Comparison of ENCODE assay signal across 8 cellular contexts in genomic region chr6:52815167-52816092, GRCh38. TPM values are rescaled to one million over a fixed set of nuclear protein-coding genes. Genes with fewer than 3 reads are reported as not detected.
DNase-seq lines count a peak whose midpoint lies in the region; ATAC-seq and TF ChIP-seq lines count a peak whose summit lies in the region.

No MANE protein-coding gene starts in this region.

- no peak overlapping the region for H3K27ac Mint-ChIP-seq in activated CD8-positive, alpha-beta memory T cell treated with anti-CD3 and anti-CD28 coated beads, Interleukin-2, amount 10 ng/mL, durations not matched to agents 7 days and 5 days
- no peak overlapping the region for H3K27ac Mint-ChIP-seq in nephron progenitor cell

- intact Hi-C loops in esophagus muscularis mucosa (cut with DNase I), result no loop called here

- no peak for TF ChIP-seq POLR2A in esophagus muscularis mucosa (IDR thresholded peaks at IDR 0.05; ENCODE audit: low read depth)

- ATAC-seq in GM18520 (IDR thresholded peaks at IDR 0.05; ENCODE audit: unreplicated experiment), result peak; percentile 78
- peak; percentile 85 for ATAC-seq in HG03039 (IDR thresholded peaks at IDR 0.05; ENCODE audit: unreplicated experiment)
- ATAC-seq in activated CD8-positive, alpha-beta memory T cell treated with anti-CD3 and anti-CD28 coated beads, Interleukin-2, amount 10 ng/mL, durations not matched to agents 7 days and 5 days, result peak; percentile 73
- ATAC-seq in HG03135 (IDR thresholded peaks at IDR 0.05; ENCODE audit: unreplicated experiment), result no peak

- no peaks in the 10 kb centered on the region for H3K9me3 Mint-ChIP-seq in activated CD8-positive, alpha-beta memory T cell treated with anti-CD3 and anti-CD28 coated beads, Interleukin-2, amount 10 ng/mL, durations not matched to agents 7 days and 5 days (ENCODE audit: low read depth)
- H3K9me3 Mint-ChIP-seq in nephron progenitor cell, result no peaks in the 10 kb centered on the region

- no peaks in the 10 kb centered on the region for H3K27me3 ChIP-seq in esophagus muscularis mucosa

- H3K4me1 ChIP-seq in esophagus muscularis mucosa, result peaks cover 0 to 4% (median 0%) of the 10 kb centered on the region in 4 donors

- TF ChIP-seq EP300 in esophagus muscularis mucosa (IDR thresholded peaks at IDR 0.05), result no peak

- H3K36me3 Mint-ChIP-seq in activated CD8-positive, alpha-beta memory T cell treated with anti-CD3 and anti-CD28 coated beads, Interleukin-2, amount 10 ng/mL, durations not matched to agents 7 days and 5 days, result no peaks in the 10 kb centered on the region
- H3K36me3 Mint-ChIP-seq in nephron progenitor cell (ENCODE audit: low read depth), result no peaks in the 10 kb centered on the region

- no peak overlapping the region for H3K4me3 Mint-ChIP-seq in activated CD8-positive, alpha-beta memory T cell treated with anti-CD3 and anti-CD28 coated beads, Interleukin-2, amount 10 ng/mL, durations not matched to agents 7 days and 5 days
- H3K4me3 Mint-ChIP-seq in nephron progenitor cell, result no peak overlapping the region

- WGBS in esophagus muscularis mucosa, result 42% methylated on average over 14 of the region's 15 CpGs

- DNase-seq in AG09319 (ENCODE audit: extremely low read depth, low read depth) (no peak), NCI-H526 (lab: John Stamatoyannopoulos, UW) (peak; percentile 32 to 67), esophagus muscularis mucosa (ENCODE audit: extremely low spot score) (no peak), nephron progenitor cell (peak; percentile 57)
- DNase-seq in activated CD8-positive, alpha-beta memory T cell treated with anti-CD3 and anti-CD28 coated beads, Interleukin-2, amount 10 ng/mL, durations not matched to agents 7 days and 5 days, result peak; percentile 54

- H3K4me3 ChIP-seq in esophagus muscularis mucosa, result no peak overlapping the region

- no peaks in the 10 kb centered on the region for H3K9me3 ChIP-seq in esophagus muscularis mucosa

- no peak overlapping the region for H3K27ac ChIP-seq in esophagus muscularis mucosa (replicated peaks in 1 of 4)

- peak; percentile 65 for TF ChIP-seq CTCF in AG09319 (IDR thresholded peaks at IDR 0.05; ENCODE audit: low read depth, low read length)
- peak in 2 of 3 experiments; percentile 38 to 70 for TF ChIP-seq CTCF in esophagus muscularis mucosa (IDR thresholded peaks at IDR 0.05)
- TF ChIP-seq CTCF in nephron progenitor cell (IDR thresholded peaks at IDR 0.05), result peak; percentile 61

- no peaks in the 10 kb centered on the region for H3K4me1 Mint-ChIP-seq in activated CD8-positive, alpha-beta memory T cell treated with anti-CD3 and anti-CD28 coated beads, Interleukin-2, amount 10 ng/mL, durations not matched to agents 7 days and 5 days
- H3K4me1 Mint-ChIP-seq in nephron progenitor cell, result no peaks in the 10 kb centered on the region

- CTCF ChIA-PET in activated CD8-positive, alpha-beta memory T cell treated with anti-CD3 and anti-CD28 coated beads, Interleukin-2, amount 10 ng/mL, durations not matched to agents 7 days and 5 days (lab: Charles Lee), result interaction anchor here (1.0 to 1.8 kb wide), 3 partner anchors 163 to 418 kb away, joined by 3 to 5 read pairs (median 3); no protein-coding TSS in a partner anchor

- no peaks in the 10 kb centered on the region for H3K36me3 ChIP-seq in esophagus muscularis mucosa

- no peaks in the 10 kb centered on the region for H3K27me3 Mint-ChIP-seq in activated CD8-positive, alpha-beta memory T cell treated with anti-CD3 and anti-CD28 coated beads, Interleukin-2, amount 10 ng/mL, durations not matched to agents 7 days and 5 days
- peaks cover 6% of the 10 kb centered on the region for H3K27me3 Mint-ChIP-seq in nephron progenitor cell (ENCODE audit: low read depth, poor library complexity)

RNA-seq across cellular contexts. Expression of gene GSTA1, which starts 11.8 kb away (rescaled TPM):
- not detected for total RNA-seq in activated CD8-positive, alpha-beta memory T cell treated with anti-CD3 and anti-CD28 coated beads, Interleukin-2, amount 10 ng/mL, durations not matched to agents 7 days and 5 days
- not detected for total RNA-seq in esophagus muscularis mucosa

RNA-seq across cellular contexts. Expression of gene GSTA5, which starts 25.2 kb away (rescaled TPM):
- total RNA-seq in activated CD8-positive, alpha-beta memory T cell treated with anti-CD3 and anti-CD28 coated beads, Interleukin-2, amount 10 ng/mL, durations not matched to agents 7 days and 5 days, result not detected
- total RNA-seq in esophagus muscularis mucosa, result not detected

RNA-seq across cellular contexts. Expression of gene GSTA2, which starts 52.2 kb away (rescaled TPM):
- not detected for total RNA-seq in activated CD8-positive, alpha-beta memory T cell treated with anti-CD3 and anti-CD28 coated beads, Interleukin-2, amount 10 ng/mL, durations not matched to agents 7 days and 5 days
- not detected for total RNA-seq in esophagus muscularis mucosa

Comparison
In these comparisons a context has a peak if more than half of its experiments do, and no peak if none do; other contexts are left out.
1. DNase-seq: peak in NCI-H526 (2 of 2), activated CD8-positive, alpha-beta memory T cell treated with anti-CD3 and anti-CD28 coated beads, Interleukin-2, amount 10 ng/mL, durations not matched to agents 7 days and 5 days (single experiment) and nephron progenitor cell (single experiment); none in AG09319 (single experiment) and esophagus muscularis mucosa (single experiment).
2. Peak in every context shown above with its lines, with median percentiles within 50 percentile points of each other: CTCF ChIP-seq.